12 cellular contexts compared by ENCODE assay signal in the genomic region with DNA sequence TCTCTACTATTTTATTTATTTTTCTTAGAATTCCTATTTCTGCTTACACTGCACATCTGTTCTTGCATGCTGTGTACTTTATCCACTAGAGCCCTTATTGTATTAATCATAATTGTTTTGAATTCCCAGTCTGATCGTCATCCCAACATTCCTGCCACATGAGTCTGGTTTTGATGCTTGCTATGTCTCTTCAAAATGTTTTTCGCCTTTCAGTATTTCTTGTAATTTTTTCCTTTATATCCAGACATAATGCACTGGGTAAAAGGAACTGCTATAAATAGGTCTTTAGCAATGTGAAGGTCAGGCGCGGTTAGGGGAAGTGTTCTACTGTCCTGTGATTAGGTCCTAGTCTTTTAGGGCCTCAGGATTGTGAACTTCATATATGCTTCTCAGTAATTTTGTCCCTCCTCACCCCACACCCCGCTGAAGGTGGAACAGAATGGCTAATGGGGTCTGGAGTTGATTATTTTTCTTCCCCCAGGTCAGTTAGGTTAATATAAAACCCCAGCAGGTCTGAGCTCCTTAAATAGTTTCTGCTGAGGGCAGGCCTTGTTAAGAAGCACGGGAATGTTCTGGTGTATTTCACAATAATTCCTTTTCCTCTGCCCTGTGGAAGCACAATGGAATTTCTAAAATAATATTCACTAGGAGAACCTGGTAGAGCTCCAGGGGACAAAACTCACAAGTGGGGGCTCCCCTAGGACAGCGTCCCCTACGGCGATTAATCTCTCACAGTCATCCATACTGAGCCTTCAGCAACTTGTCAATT.
A peak's percentile ranks its signal among the peaks of the same experiment; 100 is the strongest.
DNase-seq lines count a peak whose midpoint lies in the region; ATAC-seq, FAIRE-seq and TF ChIP-seq lines count a peak whose summit lies in the region.
"Had no signal": no experiment of that assay in that cellular context is flagged by ENCODE, and none has a peak within 500 bp of the region (broad histone marks: within the 10 kb centered on the region; RNA-seq: fewer than 3 reads in every experiment).

No MANE protein-coding gene starts in this region.

- H3K9me3 ChIP-seq in A549 (no peaks in the 10 kb centered on the region), T-helper 17 cell (ENCODE audit: control insufficient read depth, low read length, poor library complexity, severe bottlenecking) (no peaks in the 10 kb centered on the region)
- H3K9me3 ChIP-seq: heart left ventricle had no signal

- no peaks in the 10 kb centered on the region for H3K36me3 ChIP-seq in bronchial epithelial cell (ENCODE audit: control insufficient read depth, insufficient read depth, low read length)
- H3K36me3 ChIP-seq: BLaER1 treated with 17β-estradiol and CSF1 and Interleukin-3, amounts not matched to agents 10 nM and 100 nM; heart left ventricle had no signal

- no peaks in the 10 kb centered on the region for H3K4me1 ChIP-seq in A549
- H3K4me1 ChIP-seq: heart left ventricle had no signal

- ATAC-seq in A549: peak in 1 of 2 experiments; percentile 62; a peak in 2 of 6 replicates
- no peak for ATAC-seq in activated CD8-positive, alpha-beta memory T cell treated with anti-CD3 and anti-CD28 coated beads, Interleukin-2, amount 10 ng/mL, durations not matched to agents 7 days and 5 days
- ATAC-seq in T-helper 17 cell: no peak
- no peak for ATAC-seq in HG03571 (IDR thresholded peaks at IDR 0.05; ENCODE audit: unreplicated experiment)

- DNase-seq in A549 (ENCODE audit: low read depth in 1 of 2, low spot score in 1 of 2): peak in 1 of 2 experiments; percentile 13
- peak; percentile 95 for DNase-seq in LHCN-M2 (ENCODE audit: low read depth)
- peak; percentile 83 for DNase-seq in bronchial epithelial cell (ENCODE audit: low read depth)
- DNase-seq in myocyte (ENCODE audit: low read depth): peak; percentile 84
- DNase-seq in activated CD8-positive, alpha-beta memory T cell treated with anti-CD3 and anti-CD28 coated beads, Interleukin-2, amount 10 ng/mL, durations not matched to agents 7 days and 5 days: no peak
- DNase-seq in activated naive CD4-positive, alpha-beta T cell treated with anti-CD3 and anti-CD28 coated beads, Interleukin-2, amount 50 U/mL, for 16 hours: no peak
- DNase-seq in T-helper 17 cell: no peak
- DNase-seq: heart left ventricle, NCI-H2227 treated with DMSO at 0.1 percent for 48 hours had no signal

- H3K4me3 Mint-ChIP-seq in activated CD8-positive, alpha-beta memory T cell treated with anti-CD3 and anti-CD28 coated beads, Interleukin-2, amount 10 ng/mL, durations not matched to agents 7 days and 5 days: no peak overlapping the region
- no peak overlapping the region for H3K4me3 Mint-ChIP-seq in T-helper 17 cell
- H3K4me3 Mint-ChIP-seq: brain had no signal

- no peaks in the 10 kb centered on the region for H3K27me3 ChIP-seq in bronchial epithelial cell (ENCODE audit: control insufficient read depth, insufficient read depth, low read length)
- H3K27me3 ChIP-seq: BLaER1 treated with 17β-estradiol and CSF1 and Interleukin-3, amounts not matched to agents 10 nM and 100 nM had no signal

- H3K4me2 ChIP-seq in A549: 0 out of 3 replicates have a peak overlapping the region, but pooled peaks have one; percentile 2

- TF ChIP-seq CTCF in A549 (IDR thresholded peaks at IDR 0.05) (no peak), bronchial epithelial cell (IDR thresholded peaks at IDR 0.05; ENCODE audit: insufficient read depth, low read length, severe bottlenecking) (no peak)

- 50% methylated on average over 9 of the region's 9 CpGs for WGBS in A549 (ENCODE audit: missing lambda C conversion rate)

- CTCF ChIA-PET in A549 (lab: Yijun Ruan, JAX): interaction anchor here (1.1 to 1.5 kb wide), 2 partner anchors 13 to 824 kb away, joined by 4 to 5 read pairs; no protein-coding TSS in a partner anchor
- CTCF ChIA-PET in activated CD8-positive, alpha-beta memory T cell treated with anti-CD3 and anti-CD28 coated beads, Interleukin-2, amount 10 ng/mL, durations not matched to agents 7 days and 5 days (lab: Charles Lee): no interaction called here

- H3K27ac ChIP-seq in A549: no peak overlapping the region
- H3K27ac ChIP-seq: heart left ventricle had no signal

- no peak overlapping the region for H3K27ac Mint-ChIP-seq in activated CD8-positive, alpha-beta memory T cell treated with anti-CD3 and anti-CD28 coated beads, Interleukin-2, amount 10 ng/mL, durations not matched to agents 7 days and 5 days
- H3K27ac Mint-ChIP-seq in T-helper 17 cell: no peak overlapping the region

- H3K4me1 Mint-ChIP-seq in activated CD8-positive, alpha-beta memory T cell treated with anti-CD3 and anti-CD28 coated beads, Interleukin-2, amount 10 ng/mL, durations not matched to agents 7 days and 5 days: no peaks in the 10 kb centered on the region
- H3K4me1 Mint-ChIP-seq in T-helper 17 cell: no peaks in the 10 kb centered on the region

- TF ChIP-seq EP300 in A549 (IDR thresholded peaks at IDR 0.05): no peak

- POLR2A ChIA-PET in A549 (lab: Yijun Ruan, JAX): no interaction called here

- H3K4me3 ChIP-seq in A549 (no peak overlapping the region), bronchial epithelial cell (ENCODE audit: low read depth, low read length) (no peak overlapping the region)
- H3K4me3 ChIP-seq: BLaER1 treated with 17β-estradiol and CSF1 and Interleukin-3, amounts not matched to agents 10 nM and 100 nM; heart left ventricle had no signal

- TF ChIP-seq RAD21 in A549 (conservative IDR thresholded peaks at IDR 0.05 in 1 of 2, IDR thresholded peaks at IDR 0.05 in 1 of 2): no peak

- no peaks in the 10 kb centered on the region for H3K36me3 Mint-ChIP-seq in activated CD8-positive, alpha-beta memory T cell treated with anti-CD3 and anti-CD28 coated beads, Interleukin-2, amount 10 ng/mL, durations not matched to agents 7 days and 5 days
- no peaks in the 10 kb centered on the region for H3K36me3 Mint-ChIP-seq in T-helper 17 cell (ENCODE audit: low read depth)
- H3K36me3 Mint-ChIP-seq: brain had no signal

- no peaks in the 10 kb centered on the region for H3K9me3 Mint-ChIP-seq in activated CD8-positive, alpha-beta memory T cell treated with anti-CD3 and anti-CD28 coated beads, Interleukin-2, amount 10 ng/mL, durations not matched to agents 7 days and 5 days (ENCODE audit: low read depth)

- FAIRE-seq in A549 (lab: Jason Lieb, UNC): no peak
- FAIRE-seq in bronchial epithelial cell (lab: Jason Lieb, UNC): no peak

- peaks cover 51% of the 10 kb centered on the region for H3K27me3 Mint-ChIP-seq in activated CD8-positive, alpha-beta memory T cell treated with anti-CD3 and anti-CD28 coated beads, Interleukin-2, amount 10 ng/mL, durations not matched to agents 7 days and 5 days
- peaks cover 65% of the 10 kb centered on the region for H3K27me3 Mint-ChIP-seq in T-helper 17 cell

- TF ChIP-seq POLR2A in A549 (IDR thresholded peaks at IDR 0.05; ENCODE audit: low read length): no peak

TF ChIP-seq in A549, 52 proteins besides CTCF, POLR2A, EP300 and RAD21 (continues in another document):
- TF ChIP-seq, protein P1, sequence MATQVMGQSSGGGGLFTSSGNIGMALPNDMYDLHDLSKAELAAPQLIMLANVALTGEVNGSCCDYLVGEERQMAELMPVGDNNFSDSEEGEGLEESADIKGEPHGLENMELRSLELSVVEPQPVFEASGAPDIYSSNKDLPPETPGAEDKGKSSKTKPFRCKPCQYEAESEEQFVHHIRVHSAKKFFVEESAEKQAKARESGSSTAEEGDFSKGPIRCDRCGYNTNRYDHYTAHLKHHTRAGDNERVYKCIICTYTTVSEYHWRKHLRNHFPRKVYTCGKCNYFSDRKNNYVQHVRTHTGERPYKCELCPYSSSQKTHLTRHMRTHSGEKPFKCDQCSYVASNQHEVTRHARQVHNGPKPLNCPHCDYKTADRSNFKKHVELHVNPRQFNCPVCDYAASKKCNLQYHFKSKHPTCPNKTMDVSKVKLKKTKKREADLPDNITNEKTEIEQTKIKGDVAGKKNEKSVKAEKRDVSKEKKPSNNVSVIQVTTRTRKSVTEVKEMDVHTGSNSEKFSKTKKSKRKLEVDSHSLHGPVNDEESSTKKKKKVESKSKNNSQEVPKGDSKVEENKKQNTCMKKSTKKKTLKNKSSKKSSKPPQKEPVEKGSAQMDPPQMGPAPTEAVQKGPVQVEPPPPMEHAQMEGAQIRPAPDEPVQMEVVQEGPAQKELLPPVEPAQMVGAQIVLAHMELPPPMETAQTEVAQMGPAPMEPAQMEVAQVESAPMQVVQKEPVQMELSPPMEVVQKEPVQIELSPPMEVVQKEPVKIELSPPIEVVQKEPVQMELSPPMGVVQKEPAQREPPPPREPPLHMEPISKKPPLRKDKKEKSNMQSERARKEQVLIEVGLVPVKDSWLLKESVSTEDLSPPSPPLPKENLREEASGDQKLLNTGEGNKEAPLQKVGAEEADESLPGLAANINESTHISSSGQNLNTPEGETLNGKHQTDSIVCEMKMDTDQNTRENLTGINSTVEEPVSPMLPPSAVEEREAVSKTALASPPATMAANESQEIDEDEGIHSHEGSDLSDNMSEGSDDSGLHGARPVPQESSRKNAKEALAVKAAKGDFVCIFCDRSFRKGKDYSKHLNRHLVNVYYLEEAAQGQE (IDR thresholded peaks at IDR 0.05): no peak
- TF ChIP-seq RARB (CRISPR knock-in tag; IDR thresholded peaks at IDR 0.05) (no peak), JUN (IDR thresholded peaks at IDR 0.05) (no peak), JUNB (IDR thresholded peaks at IDR 0.05) (no peak), ZSCAN20 (CRISPR knock-in tag; IDR thresholded peaks at IDR 0.05) (no peak), SMC3 (IDR thresholded peaks at IDR 0.05) (no peak), MAFK (IDR thresholded peaks at IDR 0.05; ENCODE audit: partially characterized antibody) (peak; percentile 81), PHF8 (IDR thresholded peaks at IDR 0.05; ENCODE audit: borderline replicate concordance, low read depth) (no peak), MAZ (IDR thresholded peaks at IDR 0.05; ENCODE audit: borderline replicate concordance, low read depth, low read length) (no peak), FOSL2 (IDR thresholded peaks at IDR 0.05) (no peak), FOSL2 (CRISPR knock-in tag; IDR thresholded peaks at IDR 0.05) (peak; percentile 42), MYC (IDR thresholded peaks at IDR 0.05; ENCODE audit: borderline replicate concordance, low read length) (no peak), RFX5 (IDR thresholded peaks at IDR 0.05) (no peak)
- TF ChIP-seq, protein P2, sequence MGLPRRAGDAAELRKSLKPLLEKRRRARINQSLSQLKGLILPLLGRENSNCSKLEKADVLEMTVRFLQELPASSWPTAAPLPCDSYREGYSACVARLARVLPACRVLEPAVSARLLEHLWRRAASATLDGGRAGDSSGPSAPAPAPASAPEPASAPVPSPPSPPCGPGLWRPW (IDR thresholded peaks at IDR 0.05): no peak
- TF ChIP-seq, protein P3, sequence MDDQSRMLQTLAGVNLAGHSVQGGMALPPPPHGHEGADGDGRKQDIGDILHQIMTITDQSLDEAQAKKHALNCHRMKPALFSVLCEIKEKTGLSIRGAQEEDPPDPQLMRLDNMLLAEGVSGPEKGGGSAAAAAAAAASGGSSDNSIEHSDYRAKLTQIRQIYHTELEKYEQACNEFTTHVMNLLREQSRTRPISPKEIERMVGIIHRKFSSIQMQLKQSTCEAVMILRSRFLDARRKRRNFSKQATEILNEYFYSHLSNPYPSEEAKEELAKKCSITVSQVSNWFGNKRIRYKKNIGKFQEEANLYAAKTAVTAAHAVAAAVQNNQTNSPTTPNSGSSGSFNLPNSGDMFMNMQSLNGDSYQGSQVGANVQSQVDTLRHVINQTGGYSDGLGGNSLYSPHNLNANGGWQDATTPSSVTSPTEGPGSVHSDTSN (IDR thresholded peaks at IDR 0.05): no peak

Comparison
In these comparisons a context has a peak if more than half of its experiments do, and no peak if none do; other contexts are left out.
1. DNase-seq: peak in LHCN-M2 (single experiment), bronchial epithelial cell (single experiment) and myocyte (single experiment); none in activated CD8-positive, alpha-beta memory T cell treated with anti-CD3 and anti-CD28 coated beads, Interleukin-2, amount 10 ng/mL, durations not matched to agents 7 days and 5 days (single experiment), activated naive CD4-positive, alpha-beta T cell treated with anti-CD3 and anti-CD28 coated beads, Interleukin-2, amount 50 U/mL, for 16 hours (single experiment) and T-helper 17 cell (0 of 3).